In the genomic region with DNA sequence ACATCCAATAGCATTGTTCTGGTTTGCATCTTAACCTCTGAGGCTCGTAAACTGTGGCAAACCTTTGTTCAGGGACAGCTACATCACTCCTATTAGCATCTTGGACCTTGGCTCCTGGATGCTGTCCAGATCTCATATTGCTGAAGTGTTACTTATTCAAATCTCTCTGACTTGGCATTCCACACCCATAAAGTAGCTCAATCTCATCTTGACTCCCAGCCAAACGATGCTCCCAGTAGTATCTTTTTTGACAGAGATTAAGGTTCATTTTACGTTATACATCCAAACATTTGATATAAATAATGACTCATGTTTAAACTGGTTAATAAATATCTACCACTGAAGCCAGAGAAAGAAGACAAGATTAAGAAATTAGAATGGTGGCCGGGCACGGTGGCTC, we compare ENCODE assay signal across 19 cellular contexts. TPM values are rescaled to one million over a fixed set of nuclear protein-coding genes. Genes with fewer than 3 reads are reported as not detected.
"Had no signal": no experiment of that assay in that cellular context is flagged by ENCODE, and none has a peak within 500 bp of the region (broad histone marks: within the 10 kb centered on the region; RNA-seq: fewer than 3 reads in every experiment).

No MANE protein-coding gene starts in this region.

- H3K27me3 ChIP-seq: right lobe of liver had no signal

- H3K4me1 ChIP-seq: prostate gland, right lobe of liver had no signal

- H3K36me3 ChIP-seq: prostate gland, right lobe of liver had no signal

- DNase-seq: activated CD4-positive, alpha-beta T cell treated with anti-CD3 and anti-CD28 coated beads, Interleukin-2, amount 50 U/mL, for 4 hours; activated effector memory CD4-positive, alpha-beta T cell treated with anti-CD3 and anti-CD28 coated beads, Interleukin-2, amount 50 U/mL, for 16 hours; activated T-cell treated with anti-CD3 and anti-CD28 coated beads, Interleukin-2, amount 50 U/mL, for 1 hour; amygdala; dermis blood vessel endothelial cell; left cardiac atrium; mammary epithelial cell; natural killer cell; occipital lobe; stimulated activated naive CD4-positive, alpha-beta T cell; substantia nigra; T-helper 2 cell had no signal

- FAIRE-seq: TTC549 had no signal

- ATAC-seq: activated naive CD4-positive, alpha-beta T cell treated with anti-CD3 and anti-CD28 coated beads, Interleukin-2, amount 50 U/mL, for 72 hours; esophagus mucosa; left cardiac atrium; natural killer cell had no signal

- H3K27ac ChIP-seq: prostate gland, right lobe of liver had no signal

- H3K9me3 ChIP-seq: prostate gland, right lobe of liver had no signal

- H3K4me3 ChIP-seq: prostate gland, right lobe of liver had no signal

RNA-seq across cellular contexts. Expression of gene SPATA45, which starts 6.2 kb away (rescaled TPM):
- total RNA-seq: activated naive CD4-positive, alpha-beta T cell treated with anti-CD3 and anti-CD28 coated beads, Interleukin-2, amount 50 U/mL, for 72 hours; dermis blood vessel endothelial cell; esophagus mucosa; left cardiac atrium; mammary epithelial cell; mononuclear cell; occipital lobe; prostate gland; ureter had no signal
- polyA plus RNA-seq: mammary epithelial cell had no signal
